In the genomic region with DNA sequence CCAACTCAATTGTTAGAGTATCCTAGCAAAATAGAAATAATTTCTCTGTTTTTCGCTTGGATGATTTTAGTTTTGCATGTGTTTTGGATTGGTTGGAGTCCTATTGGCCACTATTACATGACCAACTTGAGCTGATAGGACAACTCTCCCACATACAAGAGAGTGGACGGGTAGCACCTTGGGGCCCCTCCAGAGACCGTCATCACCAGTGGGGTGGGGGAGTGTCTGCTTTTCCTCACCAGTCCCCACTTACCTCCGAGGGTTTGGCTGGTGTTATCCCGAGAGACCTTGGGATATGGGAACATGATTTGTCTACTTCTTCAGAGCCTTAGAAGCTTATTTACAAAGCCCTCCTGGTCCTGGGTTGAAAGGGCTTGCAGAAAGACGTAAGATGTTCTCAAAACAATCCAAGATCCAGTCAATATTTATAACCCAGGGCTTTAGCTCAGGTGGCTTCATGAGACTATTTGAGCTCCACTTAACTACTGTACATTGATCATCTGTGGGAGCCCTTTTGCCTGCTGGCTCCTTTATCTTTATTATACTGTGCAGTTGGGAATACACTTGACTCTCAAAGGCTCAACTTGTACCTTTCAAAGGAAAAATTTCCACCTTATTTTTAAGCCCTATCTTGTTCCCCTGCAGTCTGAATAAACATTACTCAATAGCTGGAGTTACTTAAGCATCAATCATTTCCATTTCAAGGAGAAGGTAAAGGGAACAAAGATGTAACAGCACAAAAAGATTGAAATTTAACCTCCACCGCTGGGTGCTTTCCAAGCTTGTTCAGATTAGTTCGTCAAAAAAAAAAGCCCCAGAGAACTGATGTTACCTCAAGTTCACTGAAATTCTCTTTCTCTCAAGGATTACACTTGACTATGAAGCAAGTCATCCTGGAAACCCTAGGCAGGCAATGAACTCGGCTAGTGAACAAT, we compare ENCODE assay signal across 18 cellular contexts.
"Had no signal": no experiment of that assay in that cellular context is flagged by ENCODE, and none has a peak within 500 bp of the region (broad histone marks: within the 10 kb centered on the region; RNA-seq: fewer than 3 reads in every experiment).

No MANE protein-coding gene starts in this region.

- H3K9me3 Mint-ChIP-seq: stimulated activated effector memory CD8-positive, alpha-beta T cell treated with anti-CD3 and anti-CD28 coated beads, Interleukin-12 subunit alpha, Interleukin-12 subunit beta, amount 100 ng/mL, for 72 hours had no signal

- H3K4me3 ChIP-seq: gastrocnemius medialis, heart right ventricle, thoracic aorta, vagina had no signal

- H3K4me1 Mint-ChIP-seq: naive B cell; stimulated activated effector memory CD8-positive, alpha-beta T cell treated with anti-CD3 and anti-CD28 coated beads, Interleukin-12 subunit alpha, Interleukin-12 subunit beta, amount 100 ng/mL, for 72 hours had no signal

- H3K4me3 Mint-ChIP-seq: activated CD4-positive, alpha-beta memory T cell treated with anti-CD3 and anti-CD28 coated beads for 36 hours; naive B cell; stimulated activated effector memory CD8-positive, alpha-beta T cell treated with anti-CD3 and anti-CD28 coated beads, Interleukin-12 subunit alpha, Interleukin-12 subunit beta, amount 100 ng/mL, for 72 hours; T-helper 1 cell treated with Interleukin-12 subunit alpha and Interleukin-12 subunit beta and Interleukin-4 antibody, amounts not matched to agents 30 μg/mL and 1 μg/mL, for 36 hours had no signal

- H3K36me3 Mint-ChIP-seq: activated CD4-positive, alpha-beta memory T cell treated with anti-CD3 and anti-CD28 coated beads for 36 hours; naive B cell; stimulated activated effector memory CD8-positive, alpha-beta T cell treated with anti-CD3 and anti-CD28 coated beads, Interleukin-12 subunit alpha, Interleukin-12 subunit beta, amount 100 ng/mL, for 72 hours had no signal

- ATAC-seq: activated naive CD4-positive, alpha-beta T cell treated with anti-CD3 and anti-CD28 coated beads, Interleukin-2, amount 50 U/mL, for 72 hours; gastrocnemius medialis; heart right ventricle; left colon; stimulated activated effector memory CD8-positive, alpha-beta T cell treated with anti-CD3 and anti-CD28 coated beads, Interleukin-12 subunit alpha, Interleukin-12 subunit beta, amount 100 ng/mL, for 72 hours had no signal

- H3K27ac Mint-ChIP-seq: activated CD4-positive, alpha-beta memory T cell treated with anti-CD3 and anti-CD28 coated beads for 36 hours; activated naive CD4-positive, alpha-beta T cell treated with anti-CD3 and anti-CD28 coated beads, Interleukin-2, amount 50 U/mL, for 72 hours; naive B cell; stimulated activated effector memory CD8-positive, alpha-beta T cell treated with anti-CD3 and anti-CD28 coated beads, Interleukin-12 subunit alpha, Interleukin-12 subunit beta, amount 100 ng/mL, for 72 hours; T-helper 1 cell treated with Interleukin-12 subunit alpha and Interleukin-12 subunit beta and Interleukin-4 antibody, amounts not matched to agents 30 μg/mL and 1 μg/mL, for 36 hours had no signal

- DNase-seq: activated CD4-positive, alpha-beta memory T cell treated with anti-CD3 and anti-CD28 coated beads for 36 hours; activated effector memory CD4-positive, alpha-beta T cell treated with anti-CD3 and anti-CD28 coated beads, Interleukin-2, amount 50 U/mL, for 16 hours; activated T-cell treated with anti-CD3 and anti-CD28 coated beads, Interleukin-2, amount 50 U/mL, for 48 hours; brain microvascular endothelial cell; cerebellar nuclear complex; effector CD8-positive, alpha-beta T cell; gastrocnemius medialis; heart right ventricle; left colon; mammary epithelial cell; naive B cell; posterior cingulate gyrus; WERI-Rb-1 had no signal
